Comparison of ENCODE assay signal across 8 cellular contexts in the genomic region with DNA sequence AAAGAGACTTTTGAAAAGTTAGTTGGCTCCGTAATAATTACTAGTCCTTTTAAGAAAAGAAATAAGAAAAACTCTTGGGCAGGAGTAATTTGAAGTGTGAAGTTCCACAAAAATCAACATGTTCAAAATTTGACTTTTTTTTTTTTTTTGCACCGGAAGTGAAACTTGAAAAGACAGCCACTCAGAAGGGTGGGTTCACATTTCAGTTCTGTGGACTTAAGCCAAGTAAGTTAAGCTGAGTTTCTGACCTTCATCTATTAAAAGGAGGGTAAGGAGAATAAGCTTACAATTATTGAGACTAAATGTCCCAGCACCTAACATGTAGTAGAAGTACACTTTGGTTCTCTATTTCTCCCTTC. TPM values are rescaled to one million over a fixed set of nuclear protein-coding genes. Genes with fewer than 3 reads are reported as not detected.
DNase-seq lines count a peak whose midpoint lies in the region; ATAC-seq and TF ChIP-seq lines count a peak whose summit lies in the region.

No MANE protein-coding gene starts in this region.

- no peaks in the 10 kb centered on the region for H3K36me3 ChIP-seq in CD8-positive, alpha-beta memory T cell (ENCODE audit: insufficient read depth, low read length)
- no peaks in the 10 kb centered on the region for H3K36me3 ChIP-seq in KMS-11 (ENCODE audit: insufficient read depth)

- TF ChIP-seq CTCF in KMS-11 (conservative IDR thresholded peaks at IDR 0.05; ENCODE audit: low read depth, low read length) (peak; percentile 56), dorsolateral prefrontal cortex (IDR thresholded peaks at IDR 0.05 in 54 of 56, conservative IDR thresholded peaks at IDR 0.05 in 2 of 56; ENCODE audit: low read depth in 1 of 56, partially characterized antibody in 56 of 56) (no peak)

- POLR2A ChIA-PET in CD8-positive, alpha-beta memory T cell (lab: Charles Lee), result interaction anchor here (1.2 kb wide), 1 partner anchor 12 kb away, joined by 4 read pairs; a partner anchor contains a TSS

- H3K27ac ChIP-seq in CD8-positive, alpha-beta memory T cell (ENCODE audit: low read depth, low read length), result no peak overlapping the region
- H3K27ac ChIP-seq in KMS-11 (peak overlapping the region; percentile 63), dorsolateral prefrontal cortex (no peak overlapping the region)

- peaks cover 53 to 80% (median 73%) of the 10 kb centered on the region in 3 donors for H3K4me1 Mint-ChIP-seq in CD8-positive, alpha-beta memory T cell
- H3K4me1 Mint-ChIP-seq in central memory CD8-positive, alpha-beta T cell, result peaks cover 36% of the 10 kb centered on the region

- no peak for DNase-seq in CD8-positive, alpha-beta memory T cell
- no peak for DNase-seq in central memory CD8-positive, alpha-beta T cell (ENCODE audit: low spot score in 2 of 2)
- DNase-seq in dorsolateral prefrontal cortex (no peak), NCI-H345 treated with DMSO at 0.1 percent for 48 hours (lab: John Stamatoyannopoulos, UW; ENCODE audit: unreplicated experiment) (no peak)
- DNase-seq in activated naive CD4-positive, alpha-beta T cell treated with Interleukin-2 at 50 U/mL for 16 hours, result no peak

- no peaks in the 10 kb centered on the region for H3K9me3 Mint-ChIP-seq in CD8-positive, alpha-beta memory T cell
- no peaks in the 10 kb centered on the region for H3K9me3 Mint-ChIP-seq in central memory CD8-positive, alpha-beta T cell

- peaks cover 68% of the 10 kb centered on the region for H3K79me2 ChIP-seq in KMS-11 (ENCODE audit: insufficient read depth, low read depth)

- no peak overlapping the region; the same call in 1 of the 2 replicates for H3K9ac ChIP-seq in KMS-11

- H4K20me1 ChIP-seq in KMS-11 (ENCODE audit: insufficient read depth), result no peaks in the 10 kb centered on the region

- ATAC-seq in GM21381 (IDR thresholded peaks at IDR 0.05; ENCODE audit: unreplicated experiment), result peak; percentile 42
- peak; percentile 37 for ATAC-seq in central memory CD8-positive, alpha-beta T cell (replicated peaks; ENCODE audit: extremely low read depth, poor library complexity, severe bottlenecking)
- no peak for ATAC-seq in GM18517 (IDR thresholded peaks at IDR 0.05; ENCODE audit: unreplicated experiment)

- peaks cover 2 to 28% (median 6%) of the 10 kb centered on the region in 3 donors for H3K36me3 Mint-ChIP-seq in CD8-positive, alpha-beta memory T cell
- peaks cover 5% of the 10 kb centered on the region for H3K36me3 Mint-ChIP-seq in central memory CD8-positive, alpha-beta T cell (ENCODE audit: insufficient read depth)

- H3K27me3 ChIP-seq in CD8-positive, alpha-beta memory T cell (ENCODE audit: insufficient read depth, low read length, poor library complexity, severe bottlenecking), result no peaks in the 10 kb centered on the region
- no peaks in the 10 kb centered on the region for H3K27me3 ChIP-seq in KMS-11 (ENCODE audit: insufficient read depth, low read depth)
- no peaks in the 10 kb centered on the region for H3K27me3 ChIP-seq in dorsolateral prefrontal cortex

- H3K4me3 ChIP-seq in CD8-positive, alpha-beta memory T cell (ENCODE audit: low read length), result no peak overlapping the region
- H3K4me3 ChIP-seq in KMS-11 (IDR thresholded peaks at IDR 0.05; ENCODE audit: insufficient read depth, low read depth, low read length) (no peak overlapping the region), dorsolateral prefrontal cortex (no peak overlapping the region)

- peaks cover 28% of the 10 kb centered on the region for H3K4me1 ChIP-seq in CD8-positive, alpha-beta memory T cell (ENCODE audit: insufficient read depth, low read length)
- peaks cover 51% of the 10 kb centered on the region for H3K4me1 ChIP-seq in KMS-11 (ENCODE audit: low read depth, poor library complexity, severe bottlenecking)

- H3K9me3 ChIP-seq in CD8-positive, alpha-beta memory T cell (ENCODE audit: low read length), result no peaks in the 10 kb centered on the region

- H3K27me3 Mint-ChIP-seq in CD8-positive, alpha-beta memory T cell, result no peaks in the 10 kb centered on the region
- no peaks in the 10 kb centered on the region for H3K27me3 Mint-ChIP-seq in central memory CD8-positive, alpha-beta T cell

- intact Hi-C loops in dorsolateral prefrontal cortex (cut with DNase I), result no loop called here

- CTCF ChIA-PET in CD8-positive, alpha-beta memory T cell (lab: Charles Lee), result interaction anchor here (1.4 kb wide), 1 partner anchor 264 kb away, joined by 3 read pairs; no protein-coding TSS in a partner anchor

- H3K4me3 Mint-ChIP-seq in CD8-positive, alpha-beta memory T cell, result peak overlapping the region in 6 of 7 donors; percentile 3 to 65 (median 48)
- H3K4me3 Mint-ChIP-seq in central memory CD8-positive, alpha-beta T cell, result no peak overlapping the region

- no peak overlapping the region for H2AFZ ChIP-seq in KMS-11 (ENCODE audit: low read depth)

- H3K4me2 ChIP-seq in KMS-11, result peak overlapping the region; percentile 90

- peak overlapping the region; percentile 61 to 92 (median 81) for H3K27ac Mint-ChIP-seq in CD8-positive, alpha-beta memory T cell
- peak overlapping the region; percentile 66 for H3K27ac Mint-ChIP-seq in central memory CD8-positive, alpha-beta T cell (ENCODE audit: low read depth)

RNA-seq across cellular contexts. Expression of a gene that starts 11.0 kb away (rescaled TPM):
- 10 to 100 TPM; 74.6 to 82.7 TPM for total RNA-seq in CD8-positive, alpha-beta memory T cell
- 128 TPM for polyA plus RNA-seq in CD8-positive, alpha-beta memory T cell
- total RNA-seq in dorsolateral prefrontal cortex, result 100 to 1,000 TPM in 9 of 120 experiments, 10 to 100 TPM in 111; 58.5 to 126 (median 77.6) TPM

RNA-seq across cellular contexts. Expression of a gene that starts 11.2 kb away (rescaled TPM):
- 100 to 1,000 TPM; 106 to 110 TPM for total RNA-seq in CD8-positive, alpha-beta memory T cell
- polyA plus RNA-seq in CD8-positive, alpha-beta memory T cell, result 54.4 TPM
- 10 to 100 TPM; 23.2 to 70.9 (median 51.2) TPM for total RNA-seq in dorsolateral prefrontal cortex

RNA-seq across cellular contexts. Expression of a gene that starts 34.8 kb away (rescaled TPM):
- 10 to 100 TPM; 47.1 to 49.6 TPM for total RNA-seq in CD8-positive, alpha-beta memory T cell
- polyA plus RNA-seq in CD8-positive, alpha-beta memory T cell, result 13.2 TPM
- total RNA-seq in dorsolateral prefrontal cortex, result 10 to 100 TPM; 14.2 to 51.8 (median 35.5) TPM

RNA-seq across cellular contexts. Expression of a gene that starts 51.5 kb away (rescaled TPM):
- total RNA-seq in CD8-positive, alpha-beta memory T cell, result 10 to 100 TPM; 59.8 to 63.8 TPM
- polyA plus RNA-seq in CD8-positive, alpha-beta memory T cell, result 58.5 TPM
- total RNA-seq in dorsolateral prefrontal cortex, result 10 to 100 TPM; 43.4 to 70.8 (median 56.4) TPM
